In genomic region chr22:20495861-20496681, GRCh38 we compare ENCODE assay signal across 8 cellular contexts. TPM values are rescaled to one million over a fixed set of nuclear protein-coding genes. Genes with fewer than 3 reads are reported as not detected.
DNase-seq lines count a peak whose midpoint lies in the region; ATAC-seq, FAIRE-seq and TF ChIP-seq lines count a peak whose summit lies in the region.

No MANE protein-coding gene starts in this region.

- TF ChIP-seq POLR2A in A549 (IDR thresholded peaks at IDR 0.05; ENCODE audit: low read length) = peak; percentile 52

- CTCF ChIA-PET in A549 (lab: Yijun Ruan, JAX) = no interaction called here

- TF ChIP-seq CTCF in A549 (IDR thresholded peaks at IDR 0.05) (peak; percentile 60), VCaP (conservative IDR thresholded peaks at IDR 0.05) (peak; percentile 98)

- peak overlapping the region; percentile 88 to 92 (median 90) for H3K9ac ChIP-seq in skeletal muscle tissue (ENCODE audit: low read depth in 1 of 3, low read length in 3 of 3)

- FAIRE-seq in A549 (lab: Jason Lieb, UNC) = no peak

- H3K27me3 ChIP-seq in skeletal muscle tissue (ENCODE audit: control insufficient read depth in 3 of 3, insufficient read depth in 3 of 3, low read length in 3 of 3) = no peaks in the 10 kb centered on the region

- in situ Hi-C loops in T47D (cut with HindIII; ENCODE audit: low pct_unique_long_range_greater_than_20kb, low sequenced_read_pairs) = no loop called here

- no peak for TF ChIP-seq EP300 in A549 (IDR thresholded peaks at IDR 0.05)

- TF ChIP-seq RAD21 in A549 (conservative IDR thresholded peaks at IDR 0.05 in 1 of 2, IDR thresholded peaks at IDR 0.05 in 1 of 2) = peak; percentile 53 to 55

- under 1% methylated on average over 33 of the region's 54 CpGs for WGBS in A549 (ENCODE audit: missing lambda C conversion rate)

- POLR2A ChIA-PET in A549 (lab: Yijun Ruan, JAX) = interaction anchor here (0.6 to 1.1 kb wide), 8 partner anchors 8 to 456 kb away, joined by 3 to 5 read pairs (median 3); no protein-coding TSS in a partner anchor

- H3K27ac ChIP-seq in A549 (peak overlapping the region; percentile 96 to 97), VCaP (peak overlapping the region; percentile 97), skeletal muscle tissue (ENCODE audit: low read depth, low read length) (peak overlapping the region; percentile 99)

- H3K9me3 ChIP-seq in A549 = no peaks in the 10 kb centered on the region
- H3K9me3 ChIP-seq in iPS-18c (ENCODE audit: control insufficient read depth, insufficient read depth, low read length) = no peaks in the 10 kb centered on the region
- no peaks in the 10 kb centered on the region for H3K9me3 ChIP-seq in skeletal muscle tissue (ENCODE audit: control insufficient read depth in 3 of 3, low read length in 3 of 3)

- peaks cover 2 to 6% (median 4%) of the 10 kb centered on the region in 3 donors for H3K36me3 ChIP-seq in skeletal muscle tissue (ENCODE audit: control insufficient read depth in 3 of 3, insufficient read depth in 3 of 3, low read length in 3 of 3)

- H3K4me3 ChIP-seq in A549 (peak overlapping the region; percentile 84), iPS-18c (ENCODE audit: insufficient read depth, low read depth, low read length) (peak overlapping the region; percentile 87), skeletal muscle tissue (ENCODE audit: low read length in 3 of 3) (peak overlapping the region; percentile 89 to 97 (median 93))

- peak; percentile 87 to 94 for ATAC-seq in A549
- peak; percentile 54 for ATAC-seq in GM18519 (IDR thresholded peaks at IDR 0.05; ENCODE audit: low FRiP score, unreplicated experiment)
- peak; percentile 83 for ATAC-seq in HG03045 (IDR thresholded peaks at IDR 0.05; ENCODE audit: unreplicated experiment)

- DNase-seq in A549 (ENCODE audit: low read depth in 1 of 2, low spot score in 1 of 2) (peak; percentile 76 to 86), NCI-H2171 (lab: John Stamatoyannopoulos, UW) (peak; percentile 88), T47D (ENCODE audit: low read depth in 1 of 2, low spot score in 1 of 2) (peak; percentile 82 to 91)

- peaks cover 12% of the 10 kb centered on the region; the same call in 2 of the 3 replicates for H3K4me1 ChIP-seq in A549
- peaks cover 13 to 27% (median 19%) of the 10 kb centered on the region in 3 donors for H3K4me1 ChIP-seq in skeletal muscle tissue (ENCODE audit: control insufficient read depth in 3 of 3, insufficient read depth in 3 of 3, low read length in 3 of 3)

- peak overlapping the region; percentile 97 for H3K4me2 ChIP-seq in A549

TF ChIP-seq in A549, 52 proteins besides CTCF, POLR2A, EP300 and RAD21:
- peak; percentile 78 for TF ChIP-seq MAX (IDR thresholded peaks at IDR 0.05)
- peak; percentile 54 for TF ChIP-seq SMC3 (IDR thresholded peaks at IDR 0.05)
- TF ChIP-seq JUN (IDR thresholded peaks at IDR 0.05) = peak; percentile 35 to 56; a peak in 2 of 5 replicates
- TF ChIP-seq PHF8 (IDR thresholded peaks at IDR 0.05; ENCODE audit: borderline replicate concordance, low read depth) = peak; percentile 73; the same call in 1 of the 2 replicates
- no peak for TF ChIP-seq MYC (IDR thresholded peaks at IDR 0.05; ENCODE audit: borderline replicate concordance, low read length)
- TF ChIP-seq ATOH8 (CRISPR knock-in tag; IDR thresholded peaks at IDR 0.05; ENCODE audit: low read depth) = no peak
- peak; percentile 39; the same call in 1 of the 2 replicates for TF ChIP-seq E2F6 (IDR thresholded peaks at IDR 0.05; ENCODE audit: borderline replicate concordance, low read depth)

RNA-seq across cellular contexts. Expression of gene KLHL22, which starts 0.5 kb away (rescaled TPM):
- 11.7 and 13.9 TPM in 2 replicates for polyA plus RNA-seq in A549 (2011; rRNA removed)
- 11.7 and 16.0 TPM in 2 replicates for polyA plus RNA-seq in A549 (2012; cell fraction: cytosol; rRNA removed)
- polyA plus RNA-seq in A549 (2012; cell fraction: nucleus; rRNA removed) = 30.3 and 36.6 TPM in 2 replicates
- polyA plus RNA-seq in A549 (2017; fragmentation: RNase III; extraction: RNeasy Plus Mini Kit Qiagen cat#74134 plus additional on column Dnase treatment) = 10.5 to 12.1 TPM (median 11.7 TPM) in 3 replicates
- polyA minus RNA-seq in A549 (2011; rRNA and poly(A)+ RNA removed) = 18.8 and 20.2 TPM in 2 replicates
- 35.5 TPM for total RNA-seq in skeletal muscle tissue

RNA-seq across cellular contexts. Expression of gene MED15, which starts 11.3 kb away (rescaled TPM):
- polyA plus RNA-seq in A549 (2011; rRNA removed) (10.7 and 11.3 TPM in 2 replicates), A549 (2017; fragmentation: RNase III; extraction: RNeasy Plus Mini Kit Qiagen cat#74134 plus additional on column Dnase treatment) (29.7 to 32.6 TPM (median 30.5 TPM) in 3 replicates)
- polyA plus RNA-seq in A549 (2012; cell fraction: cytosol; rRNA removed) = 30.4 and 35.0 TPM in 2 replicates
- polyA plus RNA-seq in A549 (2012; cell fraction: nucleus; rRNA removed) = 151 and 195 TPM in 2 replicates
- polyA minus RNA-seq in A549 (2011; rRNA and poly(A)+ RNA removed) = 26.3 and 29.6 TPM in 2 replicates
- total RNA-seq in skeletal muscle tissue = 16.7 TPM

RNA-seq across cellular contexts. Expression of gene SCARF2, which starts 58.4 kb away (rescaled TPM):
- polyA plus RNA-seq in A549 (2011; rRNA removed) = 0.25 and 0.35 TPM in 2 replicates
- 1.4 and 2.1 TPM in 2 replicates for polyA plus RNA-seq in A549 (2012; cell fraction: cytosol; rRNA removed)
- polyA plus RNA-seq in A549 (2012; cell fraction: nucleus; rRNA removed) = 4.4 and 7.9 TPM in 2 replicates
- 0.47 to 0.66 TPM (median 0.59 TPM) in 3 replicates for polyA plus RNA-seq in A549 (2017; fragmentation: RNase III; extraction: RNeasy Plus Mini Kit Qiagen cat#74134 plus additional on column Dnase treatment)
- 0.17 and 0.83 TPM in 2 replicates for polyA minus RNA-seq in A549 (2011; rRNA and poly(A)+ RNA removed)
- total RNA-seq in skeletal muscle tissue = 7.8 TPM

Comparison
In these comparisons a context has a peak if more than half of its experiments do, and no peak if none do; other contexts are left out.
1. Peak in every context shown above with its lines: DNase-seq, ATAC-seq, H3K4me3 ChIP-seq and H3K27ac ChIP-seq.